ENCODE assay signal across 8 cellular contexts in genomic region chr19:5292453-5292842, GRCh38. TPM values are rescaled to one million over a fixed set of nuclear protein-coding genes. Genes with fewer than 3 reads are reported as not detected.
DNase-seq lines count a peak whose midpoint lies in the region; ATAC-seq, FAIRE-seq and TF ChIP-seq lines count a peak whose summit lies in the region.

No MANE protein-coding gene starts in this region.

- H3K4me3 ChIP-seq in SK-N-SH (ENCODE audit: low read depth in 2 of 2, low read length in 1 of 2) (peak overlapping the region; percentile 78 to 85), epithelial cell of proximal tubule (ENCODE audit: low read depth, low read length) (peak overlapping the region; percentile 63)

- peaks cover 3% of the 10 kb centered on the region for H3K27me3 Mint-ChIP-seq in nephron progenitor cell (ENCODE audit: low read depth, poor library complexity)
- peaks cover 17% of the 10 kb centered on the region for H3K27me3 Mint-ChIP-seq in activated T-helper 1 cell treated with anti-CD3 and anti-CD28 coated beads, Interleukin-12 subunit alpha, Interleukin-12 subunit beta, Interleukin-2, Interleukin-4 antibody, amounts not matched to agents 30 ng/mL and 10 ng/mL and 1 ng/mL, durations not matched to agents 14 hours and 24 hours and 36 hours (ENCODE audit: insufficient read depth)

- no peaks in the 10 kb centered on the region for H3K9me3 ChIP-seq in SK-N-SH

- H3K79me2 ChIP-seq in SK-N-SH (ENCODE audit: insufficient read depth) = peaks cover 51% of the 10 kb centered on the region

- POLR2A ChIA-PET in SK-N-SH (lab: Yijun Ruan, JAX) = interaction anchor here (0.5 to 1.5 kb wide), 6 partner anchors 10 to 155 kb away, joined by 3 to 8 read pairs (median 4); no protein-coding TSS in a partner anchor

- 15% methylated on average over 17 of the region's 19 CpGs for whole genome bisulfite sequencing in SK-N-SH (ENCODE audit: low lambda C conversion rate)

- no peak for TF ChIP-seq POLR2A in GM12891 (IDR thresholded peaks at IDR 0.05; ENCODE audit: low read depth, low read length)

- TF ChIP-seq CTCF in SK-N-SH (IDR thresholded peaks at IDR 0.05) = no peak
- no peak for TF ChIP-seq CTCF in epithelial cell of proximal tubule (conservative IDR thresholded peaks at IDR 0.05; ENCODE audit: low read depth, low read length)
- no peak for TF ChIP-seq CTCF in nephron progenitor cell (IDR thresholded peaks at IDR 0.05)

- H2AFZ ChIP-seq in SK-N-SH (ENCODE audit: low read depth) = no peak overlapping the region

- H4K20me1 ChIP-seq in SK-N-SH (ENCODE audit: insufficient read depth) = peaks cover 52% of the 10 kb centered on the region

- H3K4me2 ChIP-seq in SK-N-SH = peak overlapping the region; percentile 85

- H3K27me3 ChIP-seq in SK-N-SH (ENCODE audit: insufficient read depth) = no peaks in the 10 kb centered on the region

- no peak for FAIRE-seq in GM12891 (lab: Jason Lieb, UNC)

- H3K4me1 ChIP-seq in SK-N-SH (ENCODE audit: control insufficient read depth in 1 of 2, insufficient read depth in 2 of 2, low read depth in 1 of 2, low read length in 1 of 2) = peaks cover 4 to 39% of the 10 kb centered on the region in 2 experiments; a peak in 1 of 4 replicates

- peaks cover 8% of the 10 kb centered on the region for H3K36me3 Mint-ChIP-seq in nephron progenitor cell (ENCODE audit: low read depth)
- no peaks in the 10 kb centered on the region for H3K36me3 Mint-ChIP-seq in activated T-helper 1 cell treated with anti-CD3 and anti-CD28 coated beads, Interleukin-12 subunit alpha, Interleukin-12 subunit beta, Interleukin-2, Interleukin-4 antibody, amounts not matched to agents 30 ng/mL and 10 ng/mL and 1 ng/mL, durations not matched to agents 14 hours and 24 hours and 36 hours (ENCODE audit: low read depth)

- TF ChIP-seq EP300 in SK-N-SH (IDR thresholded peaks at IDR 0.05; ENCODE audit: borderline replicate concordance in 1 of 2, low read depth in 1 of 2, low read length in 1 of 2) = no peak

- peaks cover 3% of the 10 kb centered on the region for H3F3A ChIP-seq in SK-N-SH (replicated peaks; ENCODE audit: insufficient read depth)

- no peaks in the 10 kb centered on the region for H3K36me3 ChIP-seq in SK-N-SH (replicated peaks in 1 of 2; ENCODE audit: control insufficient read depth in 1 of 2, insufficient read depth in 2 of 2, low read length in 1 of 2)

- no peaks in the 10 kb centered on the region for H3K9me2 ChIP-seq in SK-N-SH

- no peak for TF ChIP-seq RAD21 in SK-N-SH (IDR thresholded peaks at IDR 0.05; ENCODE audit: low read length)

- peak overlapping the region; percentile 87 for H3K4me3 Mint-ChIP-seq in nephron progenitor cell
- no peak overlapping the region for H3K4me3 Mint-ChIP-seq in activated T-helper 1 cell treated with anti-CD3 and anti-CD28 coated beads, Interleukin-12 subunit alpha, Interleukin-12 subunit beta, Interleukin-2, Interleukin-4 antibody, amounts not matched to agents 30 ng/mL and 10 ng/mL and 1 ng/mL, durations not matched to agents 14 hours and 24 hours and 36 hours

- H3K9me3 Mint-ChIP-seq in nephron progenitor cell = no peaks in the 10 kb centered on the region
- no peaks in the 10 kb centered on the region for H3K9me3 Mint-ChIP-seq in activated T-helper 1 cell treated with anti-CD3 and anti-CD28 coated beads, Interleukin-12 subunit alpha, Interleukin-12 subunit beta, Interleukin-2, Interleukin-4 antibody, amounts not matched to agents 30 ng/mL and 10 ng/mL and 1 ng/mL, durations not matched to agents 14 hours and 24 hours and 36 hours

- peak overlapping the region in 1 of 2 experiments; percentile 74; a peak in 1 of 4 replicates for H3K27ac ChIP-seq in SK-N-SH (ENCODE audit: low read depth in 2 of 2, low read length in 1 of 2)

- H3K9ac ChIP-seq in SK-N-SH = peak overlapping the region; percentile 93

- CTCF ChIA-PET in SK-N-SH (lab: Yijun Ruan, JAX) = interaction anchor here (0.8 kb wide), 1 partner anchor 10 kb away, joined by 3 read pairs; no protein-coding TSS in a partner anchor

- intact Hi-C loops in activated T-helper 1 cell treated with anti-CD3 and anti-CD28 coated beads, Interleukin-12 subunit alpha, Interleukin-12 subunit beta, Interleukin-2, Interleukin-4 antibody, amounts not matched to agents 30 ng/mL and 10 ng/mL and 1 ng/mL, durations not matched to agents 14 hours and 24 hours and 36 hours (cut with micrococcal nuclease) = no loop called here

- peaks cover 45% of the 10 kb centered on the region for H3K4me1 Mint-ChIP-seq in nephron progenitor cell
- no peaks in the 10 kb centered on the region for H3K4me1 Mint-ChIP-seq in activated T-helper 1 cell treated with anti-CD3 and anti-CD28 coated beads, Interleukin-12 subunit alpha, Interleukin-12 subunit beta, Interleukin-2, Interleukin-4 antibody, amounts not matched to agents 30 ng/mL and 10 ng/mL and 1 ng/mL, durations not matched to agents 14 hours and 24 hours and 36 hours (ENCODE audit: low read depth)

- ATAC-seq in GM19351 (IDR thresholded peaks at IDR 0.05; ENCODE audit: unreplicated experiment) (peak; percentile 23), GM21515 (IDR thresholded peaks at IDR 0.05; ENCODE audit: unreplicated experiment) (no peak)

- no peak overlapping the region for H3K27ac Mint-ChIP-seq in nephron progenitor cell
- H3K27ac Mint-ChIP-seq in activated T-helper 1 cell treated with anti-CD3 and anti-CD28 coated beads, Interleukin-12 subunit alpha, Interleukin-12 subunit beta, Interleukin-2, Interleukin-4 antibody, amounts not matched to agents 30 ng/mL and 10 ng/mL and 1 ng/mL, durations not matched to agents 14 hours and 24 hours and 36 hours = no peak overlapping the region

- DNase-seq in SK-N-SH = peak; percentile 93
- DNase-seq in epithelial cell of proximal tubule (ENCODE audit: low read depth) = no peak
- DNase-seq in nephron progenitor cell = no peak
- DNase-seq in activated T-helper 1 cell treated with anti-CD3 and anti-CD28 coated beads, Interleukin-12 subunit alpha, Interleukin-12 subunit beta, Interleukin-2, Interleukin-4 antibody, amounts not matched to agents 30 ng/mL and 10 ng/mL and 1 ng/mL, durations not matched to agents 14 hours and 24 hours and 36 hours (ENCODE audit: low spot score) = no peak
- no peak for DNase-seq in GM12891 (ENCODE audit: insufficient read length, low spot score)
- no peak for DNase-seq in NCI-H1092 treated with DMSO at 0.1 percent for 48 hours (lab: John Stamatoyannopoulos, UW)

TF ChIP-seq in SK-N-SH, 30 proteins besides CTCF, POLR2A, EP300 and RAD21 (continues in another document):
- no peak for TF ChIP-seq JUND (IDR thresholded peaks at IDR 0.05)
- TF ChIP-seq RFX5 (IDR thresholded peaks at IDR 0.05; ENCODE audit: low read length) = no peak
- TF ChIP-seq, protein P1, sequence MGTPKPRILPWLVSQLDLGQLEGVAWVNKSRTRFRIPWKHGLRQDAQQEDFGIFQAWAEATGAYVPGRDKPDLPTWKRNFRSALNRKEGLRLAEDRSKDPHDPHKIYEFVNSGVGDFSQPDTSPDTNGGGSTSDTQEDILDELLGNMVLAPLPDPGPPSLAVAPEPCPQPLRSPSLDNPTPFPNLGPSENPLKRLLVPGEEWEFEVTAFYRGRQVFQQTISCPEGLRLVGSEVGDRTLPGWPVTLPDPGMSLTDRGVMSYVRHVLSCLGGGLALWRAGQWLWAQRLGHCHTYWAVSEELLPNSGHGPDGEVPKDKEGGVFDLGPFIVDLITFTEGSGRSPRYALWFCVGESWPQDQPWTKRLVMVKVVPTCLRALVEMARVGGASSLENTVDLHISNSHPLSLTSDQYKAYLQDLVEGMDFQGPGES (IDR thresholded peaks at IDR 0.05; ENCODE audit: low read depth, low read length) = no peak
- TF ChIP-seq TEAD4 (IDR thresholded peaks at IDR 0.05; ENCODE audit: borderline replicate concordance, insufficient read depth) = no peak
- no peak for TF ChIP-seq NRF1 (IDR thresholded peaks at IDR 0.05; ENCODE audit: low read depth, low read length)
- no peak for TF ChIP-seq EZH2phosphoT487 (IDR thresholded peaks at IDR 0.05; ENCODE audit: borderline replicate concordance, low read depth)
- no peak for TF ChIP-seq SMC3 (IDR thresholded peaks at IDR 0.05; ENCODE audit: low read depth, low read length)

TF ChIP-seq in GM12891, 5 proteins besides CTCF, POLR2A, EP300 and RAD21:
- TF ChIP-seq TAF1 (IDR thresholded peaks at IDR 0.05; ENCODE audit: low read depth, low read length) (no peak), POLR2AphosphoS5 (IDR thresholded peaks at IDR 0.05; ENCODE audit: low read depth, low read length) (no peak), POU2F2 (IDR thresholded peaks at IDR 0.05; ENCODE audit: low read depth, low read length) (no peak), PAX5 (IDR thresholded peaks at IDR 0.05; ENCODE audit: insufficient read depth, low read length, severe bottlenecking) (no peak), SPI1 (IDR thresholded peaks at IDR 0.05; ENCODE audit: low read depth, low read length) (no peak)

RNA-seq across cellular contexts. Expression of gene PTPRS, which starts 48.2 kb away (rescaled TPM):
- polyA plus RNA-seq in SK-N-SH (2012; rRNA removed) = 57.1 and 91.0 TPM in 2 replicates
- polyA plus RNA-seq in SK-N-SH (2012; cell fraction: cytosol; rRNA removed) = 27.1 and 43.7 TPM in 2 replicates
- polyA plus RNA-seq in SK-N-SH (2012; cell fraction: nucleus; rRNA removed) = 144 and 167 TPM in 2 replicates
- total RNA-seq in epithelial cell of proximal tubule = 9.3 and 31.9 TPM in 2 replicates
- 0.21 TPM in 1 of 2 replicates, not detected in the other for total RNA-seq in activated T-helper 1 cell treated with anti-CD3 and anti-CD28 coated beads, Interleukin-12 subunit alpha, Interleukin-12 subunit beta, Interleukin-2, Interleukin-4 antibody, amounts not matched to agents 30 ng/mL and 10 ng/mL and 1 ng/mL, durations not matched to agents 14 hours and 24 hours and 36 hours
- 7.4 TPM for polyA plus RNA-seq in GM12891 (2012; ENCODE audit: low read depth, missing spikeins)
